In genomic region chr19:14553939-14554243, GRCh38 we compare ENCODE assay signal across 18 cellular contexts. TPM values are rescaled to one million over a fixed set of nuclear protein-coding genes. Genes with fewer than 3 reads are reported as not detected.
DNase-seq lines count a peak whose midpoint lies in the region; ATAC-seq, FAIRE-seq and TF ChIP-seq lines count a peak whose summit lies in the region.
"Had no signal": no experiment of that assay in that cellular context is flagged by ENCODE, and none has a peak within 500 bp of the region (broad histone marks: within the 10 kb centered on the region; RNA-seq: fewer than 3 reads in every experiment).

No MANE protein-coding gene starts in this region.

- H3K27ac Mint-ChIP-seq in H9 (peak overlapping the region in 2 of 3 experiments; percentile 80 to 85; a peak in 4 of 7 replicates), neural progenitor cell (no peak overlapping the region)
- H3K27ac Mint-ChIP-seq: activated B cell treated with CpG ODN at 0.5 μM for 24 hours had no signal

- H3K27me3 ChIP-seq in H9 (ENCODE audit: insufficient read depth, low read length): no peaks in the 10 kb centered on the region
- H3K27me3 ChIP-seq in H1 (replicated peaks in 1 of 4; ENCODE audit: control insufficient read depth in 3 of 4, extremely low read depth in 1 of 4, insufficient read depth in 3 of 4, low read length in 3 of 4): no peaks in the 10 kb centered on the region
- no peaks in the 10 kb centered on the region for H3K27me3 ChIP-seq in neural progenitor cell

- no peak overlapping the region for H3K14ac ChIP-seq in H9 (ENCODE audit: insufficient read depth, low read length)
- H3K14ac ChIP-seq in H1 (ENCODE audit: insufficient read length): no peak overlapping the region

- no peak overlapping the region for H3K4me3 ChIP-seq in H1 (ENCODE audit: extremely low read depth in 1 of 4, insufficient read depth in 2 of 4, low read depth in 3 of 4, low read length in 4 of 4)
- no peak overlapping the region for H3K4me3 ChIP-seq in neural progenitor cell
- H3K4me3 ChIP-seq: coronary artery had no signal

- no peaks in the 10 kb centered on the region for H3K9me3 Mint-ChIP-seq in H9
- H3K9me3 Mint-ChIP-seq in neural progenitor cell: no peaks in the 10 kb centered on the region
- H3K9me3 Mint-ChIP-seq: activated B cell treated with CpG ODN at 0.5 μM for 24 hours; activated T-cell treated with anti-CD3 and anti-CD28 coated beads, Interleukin-2, amount 50 U/mL, for 4 hours; natural killer cell treated with Interleukin-12 subunit alpha and Interleukin-12 subunit beta and Interleukin-15 and Interleukin-18, amount 100 ng/mL, for 72 hours; stimulated activated naive B cell treated with anti-CD40 and anti-IgM and Interleukin-4, amounts not matched to agents 10 μg/mL and 1 μg/mL and 100 μg/mL, for 72 hours had no signal

- POLR2A ChIA-PET in H1 (lab: Charles Lee; ENCODE audit: partially characterized antibody): interaction anchor here (0.6 to 1.7 kb wide), 4 partner anchors 18 to 163 kb away, joined by 3 to 4 read pairs (median 4); no protein-coding TSS in a partner anchor

- H3K79me1 ChIP-seq in H9 (ENCODE audit: insufficient read depth, low read depth, low read length, poor library complexity, severe bottlenecking) (peaks cover 2% of the 10 kb centered on the region), H1 (ENCODE audit: low read depth, low read length) (peaks cover 12% of the 10 kb centered on the region)

- no peaks in the 10 kb centered on the region for H4K20me1 ChIP-seq in H9 (ENCODE audit: control insufficient read depth, insufficient read depth, insufficient read length)
- peaks cover 7 to 16% of the 10 kb centered on the region in 2 experiments for H4K20me1 ChIP-seq in H1 (replicated peaks in 1 of 2; ENCODE audit: control insufficient read depth in 1 of 2, insufficient read depth in 2 of 2, low read length in 2 of 2)
- peaks cover 80% of the 10 kb centered on the region for H4K20me1 ChIP-seq in neural progenitor cell (ENCODE audit: low read depth)

- H3K9ac ChIP-seq in H9 (ENCODE audit: extremely low read depth, insufficient read length, low read length): no peak overlapping the region
- H3K9ac ChIP-seq in H1 (replicated peaks in 1 of 4; ENCODE audit: extremely low read depth in 1 of 4, low read depth in 3 of 4, low read length in 3 of 4): peak overlapping the region in 1 of 4 experiments; percentile 32; a peak in 1 of 7 replicates
- no peak overlapping the region for H3K9ac ChIP-seq in neural progenitor cell
- H3K9ac ChIP-seq: KMS-11 had no signal

- no peaks in the 10 kb centered on the region for H3K9me3 ChIP-seq in H9 (ENCODE audit: control insufficient read depth, low read depth, low read length)
- H3K9me3 ChIP-seq in H1 (ENCODE audit: insufficient read depth in 2 of 2, low read depth in 1 of 2, low read length in 1 of 2): no peaks in the 10 kb centered on the region
- H3K9me3 ChIP-seq in neural progenitor cell (ENCODE audit: low read depth): no peaks in the 10 kb centered on the region

- H3K23ac ChIP-seq in H9 (ENCODE audit: insufficient read length, low read depth, low read length) (no peak overlapping the region), H1 (ENCODE audit: insufficient read length) (no peak overlapping the region)

- no peak overlapping the region for H2AK5ac ChIP-seq in H9 (ENCODE audit: insufficient read length, low read length)
- no peak overlapping the region for H2AK5ac ChIP-seq in H1 (ENCODE audit: low read depth, low read length)

- H3K18ac ChIP-seq in H9 (ENCODE audit: insufficient read length, low read depth, low read length) (no peak overlapping the region), H1 (ENCODE audit: extremely low read depth, low read length) (no peak overlapping the region)

- H3K4me1 Mint-ChIP-seq in H9: peaks cover 23 to 34% of the 10 kb centered on the region in 2 experiments
- H3K4me1 Mint-ChIP-seq in neural progenitor cell: peaks cover 23% of the 10 kb centered on the region

- H2AFZ ChIP-seq in H9 (ENCODE audit: low read length): no peak overlapping the region
- no peak overlapping the region for H2AFZ ChIP-seq in H1 (ENCODE audit: low read length)
- no peak overlapping the region for H2AFZ ChIP-seq in neural progenitor cell (replicated peaks)

- FAIRE-seq in H1 (lab: Jason Lieb, UNC): no peak
- FAIRE-seq: astrocyte had no signal

- H4K5ac ChIP-seq in H9 (ENCODE audit: insufficient read length, low read depth, low read length): no peak overlapping the region
- H4K5ac ChIP-seq in H1 (ENCODE audit: insufficient read length, low read depth, low read length): no peak overlapping the region

- H3F3A ChIP-seq in neural progenitor cell (ENCODE audit: low read depth): peaks cover 17% of the 10 kb centered on the region

- H2BK20ac ChIP-seq in H9 (ENCODE audit: low read depth, low read length, poor library complexity, severe bottlenecking) (no peak overlapping the region), H1 (ENCODE audit: low read length) (no peak overlapping the region)

- no peak for TF ChIP-seq RAD21 in H1 (IDR thresholded peaks at IDR 0.05 in 1 of 2, conservative IDR thresholded peaks at IDR 0.05 in 1 of 2; ENCODE audit: low read depth in 2 of 2, low read length in 2 of 2)

- no peak overlapping the region for H4K91ac ChIP-seq in H9 (ENCODE audit: insufficient read length, low read depth, low read length)
- H4K91ac ChIP-seq in H1 (replicated peaks; ENCODE audit: insufficient read length, low read length): no peak overlapping the region

- no peaks in the 10 kb centered on the region; the same call in 1 of the 2 replicates for H3K79me2 ChIP-seq in H9 (ENCODE audit: insufficient read depth, low read length)
- H3K79me2 ChIP-seq in H1 (ENCODE audit: control insufficient read depth in 1 of 2, insufficient read depth in 2 of 2, low read length in 2 of 2): peaks cover 0 to 19% of the 10 kb centered on the region in 2 experiments; a peak in 1 of 4 replicates
- peaks cover 81% of the 10 kb centered on the region for H3K79me2 ChIP-seq in neural progenitor cell (ENCODE audit: low read depth)

- H3K4ac ChIP-seq in H9 (ENCODE audit: low read depth, low read length): no peak overlapping the region
- no peak overlapping the region for H3K4ac ChIP-seq in H1 (replicated peaks; ENCODE audit: insufficient read length, low read depth, low read length)

- H2BK5ac ChIP-seq in H9 (ENCODE audit: insufficient read length, low read length) (no peak overlapping the region), H1 (ENCODE audit: low read depth, low read length) (no peak overlapping the region; the same call in 1 of the 2 replicates)

- 0 out of 2 replicates have a peak overlapping the region, but pooled peaks have one; percentile 25 for H3K27ac ChIP-seq in 22Rv1
- H3K27ac ChIP-seq in H9 (ENCODE audit: insufficient read length, low read depth, low read length): no peak overlapping the region
- H3K27ac ChIP-seq in H1 (ENCODE audit: low read depth, low read length): 0 out of 2 replicates have a peak overlapping the region, but pooled peaks have one; percentile 52
- H3K27ac ChIP-seq in neural progenitor cell: no peak overlapping the region
- H3K27ac ChIP-seq: coronary artery, KMS-11 had no signal

- no peak for TF ChIP-seq EP300 in H1 (IDR thresholded peaks at IDR 0.05; ENCODE audit: borderline replicate concordance in 1 of 2, low read depth in 2 of 2, low read length in 2 of 2)

- H3K4me2 ChIP-seq in H9 (ENCODE audit: insufficient read depth, insufficient read length, low read length): no peak overlapping the region
- H3K4me2 ChIP-seq in H1 (ENCODE audit: insufficient read depth in 1 of 2, low read depth in 2 of 2, low read length in 2 of 2): no peak overlapping the region
- no peak overlapping the region for H3K4me2 ChIP-seq in neural progenitor cell
- H3K4me2 ChIP-seq: KMS-11 had no signal

- no peak overlapping the region for H3K56ac ChIP-seq in H9 (ENCODE audit: insufficient read length, low read depth, low read length)
- H3K56ac ChIP-seq in H1 (replicated peaks; ENCODE audit: insufficient read length, low read depth, low read length): no peak overlapping the region

- H2BK12ac ChIP-seq in H9 (ENCODE audit: insufficient read length, low read depth, low read length) (no peak overlapping the region), H1 (ENCODE audit: low read depth, low read length) (no peak overlapping the region)

- H3K36me3 ChIP-seq in H1 (ENCODE audit: control insufficient read depth in 2 of 4, insufficient read depth in 4 of 4, low read length in 3 of 4): no peaks in the 10 kb centered on the region
- no peaks in the 10 kb centered on the region for H3K36me3 ChIP-seq in neural progenitor cell

- no CpG with 5 or more reads among the region's 9 CpGs for WGBS in H9 (ENCODE audit: extremely low coverage, insufficient read length, low lambda C conversion rate)
- 97% methylated on average over 9 of the region's 9 CpGs; no CpG with 5 or more reads in 1 of the 2 experiments for WGBS in H1 (ENCODE audit: extremely low coverage in 1 of 2, insufficient coverage in 1 of 2, insufficient read length in 1 of 2, insufficient replicate concordance in 2 of 2, low coverage in 1 of 2, low lambda C conversion rate in 2 of 2, missing lambda C conversion rate in 1 of 2), 2 experiments

- H3T11ph ChIP-seq in H9 (ENCODE audit: low read length): no peak overlapping the region

- peaks cover 3% of the 10 kb centered on the region for H3K23me2 ChIP-seq in H9 (ENCODE audit: insufficient read length, low read depth, low read length, poor library complexity, severe bottlenecking)
- H3K23me2 ChIP-seq in H1 (ENCODE audit: low read depth, low read length): no peaks in the 10 kb centered on the region

- H2BK15ac ChIP-seq in H9 (ENCODE audit: low read depth, low read length) (no peak overlapping the region), H1 (ENCODE audit: low read length) (no peak overlapping the region)

- TF ChIP-seq CTCF in 22Rv1 (IDR thresholded peaks at IDR 0.05) (no peak), H9 (conservative IDR thresholded peaks at IDR 0.05) (no peak), H1 (IDR thresholded peaks at IDR 0.05; ENCODE audit: control extremely low read depth in 1 of 3, insufficient read depth in 1 of 3, low read depth in 1 of 3, low read length in 3 of 3) (no peak), neural progenitor cell (IDR thresholded peaks at IDR 0.05) (no peak)

- H3K27me3 Mint-ChIP-seq in H9 (ENCODE audit: low read depth) (no peaks in the 10 kb centered on the region), neural progenitor cell (ENCODE audit: insufficient read depth, low read depth) (no peaks in the 10 kb centered on the region)
- H3K27me3 Mint-ChIP-seq: activated B cell treated with CpG ODN at 0.5 μM for 24 hours; natural killer cell treated with Interleukin-12 subunit alpha and Interleukin-12 subunit beta and Interleukin-15 and Interleukin-18, amount 100 ng/mL, for 72 hours; stimulated activated naive B cell treated with anti-CD40 and anti-IgM and Interleukin-4, amounts not matched to agents 10 μg/mL and 1 μg/mL and 100 μg/mL, for 72 hours had no signal

- H3K36me3 Mint-ChIP-seq in H9 (ENCODE audit: insufficient read depth in 1 of 3, low read depth in 3 of 3): peaks cover under 1 to 4% (median 2%) of the 10 kb centered on the region in 3 experiments; a peak in 6 of 7 replicates
- peaks cover 4% of the 10 kb centered on the region for H3K36me3 Mint-ChIP-seq in neural progenitor cell
- H3K36me3 Mint-ChIP-seq: natural killer cell treated with Interleukin-12 subunit alpha and Interleukin-12 subunit beta and Interleukin-15 and Interleukin-18, amount 100 ng/mL, for 72 hours had no signal

- H2BK120ac ChIP-seq in H9 (ENCODE audit: low read depth, low read length, poor library complexity, severe bottlenecking) (no peak overlapping the region), H1 (replicated peaks; ENCODE audit: low read depth, low read length) (no peak overlapping the region)

- DNase-seq in H9: no peak
- no peak for DNase-seq in H1 (ENCODE audit: low read depth in 1 of 2, low spot score in 2 of 2)
- no peak for DNase-seq in neural progenitor cell (ENCODE audit: low spot score)
- DNase-seq in A172 (ENCODE audit: low spot score): no peak
- no peak for DNase-seq in retina
- DNase-seq in HPDE6-E6E7 (ENCODE audit: extremely low spot score): no peak
- DNase-seq: activated B cell treated with CpG ODN at 0.5 μM for 24 hours; activated T-cell treated with anti-CD3 and anti-CD28 coated beads, Interleukin-2, amount 50 U/mL, for 4 hours; left ventricle myocardium superior; NCI-H1436 treated with DMSO at 0.1 percent for 48 hours; stimulated activated naive B cell treated with anti-CD40 and anti-IgM and Interleukin-4, amounts not matched to agents 10 μg/mL and 1 μg/mL and 100 μg/mL, for 72 hours had no signal

- no peak for ATAC-seq in GM21526 (IDR thresholded peaks at IDR 0.05; ENCODE audit: low FRiP score, unreplicated experiment)
- ATAC-seq: activated T-cell treated with anti-CD3 and anti-CD28 coated beads, Interleukin-2, amount 50 U/mL, for 4 hours; left ventricle myocardium superior; natural killer cell treated with Interleukin-12 subunit alpha and Interleukin-12 subunit beta and Interleukin-15 and Interleukin-18, amount 100 ng/mL, for 72 hours; stimulated activated naive B cell treated with anti-CD40 and anti-IgM and Interleukin-4, amounts not matched to agents 10 μg/mL and 1 μg/mL and 100 μg/mL, for 72 hours had no signal

- H3K4me1 ChIP-seq in H9 (ENCODE audit: insufficient read depth, low read length) (no peaks in the 10 kb centered on the region; the same call in 1 of the 2 replicates), H1 (replicated peaks in 1 of 4; ENCODE audit: control insufficient read depth in 3 of 4, insufficient read depth in 4 of 4, low read length in 3 of 4) (peaks cover 0 to 12% (median 8%) of the 10 kb centered on the region in 4 experiments; a peak in 6 of 7 replicates), neural progenitor cell (peaks cover 2% of the 10 kb centered on the region)

- no peak overlapping the region for H4K8ac ChIP-seq in H9 (replicated peaks; ENCODE audit: insufficient read length, low read depth, low read length)
- H4K8ac ChIP-seq in H1 (ENCODE audit: extremely low read depth, insufficient read depth, low read length): peak overlapping the region; percentile 46; the same call in 1 of the 2 replicates

- CTCF ChIA-PET in H1 (lab: Charles Lee; ENCODE audit: partially characterized antibody): interaction anchor here (0.5 to 6.3 kb wide), 15 partner anchors 8 to 143 kb away, joined by 3 to 47 read pairs (median 3); partner anchors contain the start of gene NDUFB7

- no peak for TF ChIP-seq POLR2A in H1 (IDR thresholded peaks at IDR 0.05; ENCODE audit: control extremely low read depth in 1 of 2, low read depth in 2 of 2, low read length in 2 of 2)

- no peak overlapping the region for H3K4me3 Mint-ChIP-seq in H9
- H3K4me3 Mint-ChIP-seq in neural progenitor cell: peak overlapping the region; percentile 39
- H3K4me3 Mint-ChIP-seq: activated B cell treated with CpG ODN at 0.5 μM for 24 hours; activated T-cell treated with anti-CD3 and anti-CD28 coated beads, Interleukin-2, amount 50 U/mL, for 4 hours; natural killer cell treated with Interleukin-12 subunit alpha and Interleukin-12 subunit beta and Interleukin-15 and Interleukin-18, amount 100 ng/mL, for 72 hours; stimulated activated naive B cell treated with anti-CD40 and anti-IgM and Interleukin-4, amounts not matched to agents 10 μg/mL and 1 μg/mL and 100 μg/mL, for 72 hours had no signal

RNA-seq across cellular contexts. Expression of gene NDUFB7, which starts 18.0 kb away (rescaled TPM):
- total RNA-seq in H9 (2021) (155 and 161 TPM in 2 replicates), neural progenitor cell (ENCODE audit: low replicate concordance) (38.0 and 177 TPM in 2 replicates)
- total RNA-seq in H1 (2021; fragmentation: NEBNext Ultra II Directional; extraction: Animal tissue kit (Norgen Biotek cat#: 25700)): 151 and 161 TPM in 2 replicates
- polyA plus RNA-seq in H1 (2011; rRNA removed): 740 and 777 TPM in 2 replicates
- 516 TPM for polyA plus RNA-seq in H1 (2011; cell fraction: cytosol; rRNA removed)
- 409 TPM for polyA plus RNA-seq in H1 (2011; cell fraction: nucleus; rRNA removed)
- polyA plus RNA-seq in H1 (2012, experiment 1 of 2): 92.3 to 278 TPM (median 228 TPM) in 4 replicates
- polyA plus RNA-seq in H1 (2012, experiment 2 of 2): 239 TPM
- polyA plus RNA-seq in H1 (2013, experiment 1 of 2): 244 TPM
- 241 TPM for polyA plus RNA-seq in H1 (2013, experiment 2 of 2)
- 37.4 and 68.2 TPM in 2 replicates for polyA minus RNA-seq in H1 (2011; rRNA and poly(A)+ RNA removed)
- 113 TPM for polyA minus RNA-seq in H1 (2011; cell fraction: cytosol; rRNA and poly(A)+ RNA removed)
- polyA minus RNA-seq in H1 (2011; cell fraction: nucleus; rRNA and poly(A)+ RNA removed): 93.4 TPM
- total RNA-seq in A172 (2014; rRNA removed; shearing (Covaris generic)): 340 and 446 TPM in 2 replicates

RNA-seq across cellular contexts. Expression of gene TECR, which starts 24.5 kb away (rescaled TPM):
- total RNA-seq in H9 (2021) (162 and 164 TPM in 2 replicates), neural progenitor cell (ENCODE audit: low replicate concordance) (41.9 and 96.4 TPM in 2 replicates)
- 172 and 179 TPM in 2 replicates for total RNA-seq in H1 (2021; fragmentation: NEBNext Ultra II Directional; extraction: Animal tissue kit (Norgen Biotek cat#: 25700))
- polyA plus RNA-seq in H1 (2011; rRNA removed): 405 and 439 TPM in 2 replicates
- polyA plus RNA-seq in H1 (2011; cell fraction: cytosol; rRNA removed): 162 TPM
- 283 TPM for polyA plus RNA-seq in H1 (2011; cell fraction: nucleus; rRNA removed)
- polyA plus RNA-seq in H1 (2012, experiment 1 of 2): 145 to 221 TPM (median 207 TPM) in 4 replicates
- polyA plus RNA-seq in H1 (2012, experiment 2 of 2): 342 TPM
- 342 TPM for polyA plus RNA-seq in H1 (2013, experiment 1 of 2)
- polyA plus RNA-seq in H1 (2013, experiment 2 of 2): 367 TPM
- 119 and 162 TPM in 2 replicates for polyA minus RNA-seq in H1 (2011; rRNA and poly(A)+ RNA removed)
- 154 TPM for polyA minus RNA-seq in H1 (2011; cell fraction: cytosol; rRNA and poly(A)+ RNA removed)
- polyA minus RNA-seq in H1 (2011; cell fraction: nucleus; rRNA and poly(A)+ RNA removed): 83.2 TPM
- total RNA-seq in A172 (2014; rRNA removed; shearing (Covaris generic)): 69.6 and 81.8 TPM in 2 replicates

RNA-seq across cellular contexts. Expression of gene CLEC17A, which starts 29.0 kb away (rescaled TPM):
- total RNA-seq in H9 (2021): not detected in 2 replicates
- not detected in 2 replicates for total RNA-seq in H1 (2021; fragmentation: NEBNext Ultra II Directional; extraction: Animal tissue kit (Norgen Biotek cat#: 25700))
- polyA plus RNA-seq in H1 (2011; rRNA removed): not detected in 2 replicates
- polyA plus RNA-seq in H1 (2011; cell fraction: cytosol; rRNA removed): not detected
- polyA plus RNA-seq in H1 (2011; cell fraction: nucleus; rRNA removed): not detected
- polyA plus RNA-seq in H1 (2012, experiment 1 of 2): not detected in 4 replicates
- not detected for polyA plus RNA-seq in H1 (2012, experiment 2 of 2)
- polyA plus RNA-seq in H1 (2013, experiment 1 of 2): 0.04 TPM
- 0.09 TPM for polyA plus RNA-seq in H1 (2013, experiment 2 of 2)
- not detected in 2 replicates for polyA minus RNA-seq in H1 (2011; rRNA and poly(A)+ RNA removed)
- polyA minus RNA-seq in H1 (2011; cell fraction: cytosol; rRNA and poly(A)+ RNA removed): not detected
- polyA minus RNA-seq in H1 (2011; cell fraction: nucleus; rRNA and poly(A)+ RNA removed): not detected
- total RNA-seq in neural progenitor cell (ENCODE audit: low replicate concordance): 0.31 TPM in 1 of 2 replicates, not detected in the other
- total RNA-seq in A172 (2014; rRNA removed; shearing (Covaris generic)): not detected in 2 replicates
- total RNA-seq: H4, left ventricle myocardium superior had no signal

RNA-seq across cellular contexts. Expression of gene DNAJB1, which starts 35.7 kb away (rescaled TPM):
- total RNA-seq in H9 (2021): 77.7 and 87.0 TPM in 2 replicates
- 62.6 and 62.9 TPM in 2 replicates for total RNA-seq in H1 (2021; fragmentation: NEBNext Ultra II Directional; extraction: Animal tissue kit (Norgen Biotek cat#: 25700))
- polyA plus RNA-seq in H1 (2011; rRNA removed): 51.7 and 64.3 TPM in 2 replicates
- polyA plus RNA-seq in H1 (2011; cell fraction: cytosol; rRNA removed): 47.3 TPM
- 42.9 TPM for polyA plus RNA-seq in H1 (2011; cell fraction: nucleus; rRNA removed)
- 50.1 to 59.1 TPM (median 56.6 TPM) in 4 replicates for polyA plus RNA-seq in H1 (2012, experiment 1 of 2)
- 62.1 TPM for polyA plus RNA-seq in H1 (2012, experiment 2 of 2)
- polyA plus RNA-seq in H1 (2013, experiment 1 of 2): 29.4 TPM
- 31.6 TPM for polyA plus RNA-seq in H1 (2013, experiment 2 of 2)
- 52.8 and 55.7 TPM in 2 replicates for polyA minus RNA-seq in H1 (2011; rRNA and poly(A)+ RNA removed)
- 23.5 TPM for polyA minus RNA-seq in H1 (2011; cell fraction: cytosol; rRNA and poly(A)+ RNA removed)
- polyA minus RNA-seq in H1 (2011; cell fraction: nucleus; rRNA and poly(A)+ RNA removed): 28.5 TPM
- 61.4 and 61.9 TPM in 2 replicates for total RNA-seq in neural progenitor cell (ENCODE audit: low replicate concordance)
- total RNA-seq in A172 (2014; rRNA removed; shearing (Covaris generic)): 216 and 229 TPM in 2 replicates

RNA-seq across cellular contexts. Expression of gene GIPC1, which starts 58.0 kb away (rescaled TPM):
- total RNA-seq in H9 (2021) (70.6 and 75.0 TPM in 2 replicates), neural progenitor cell (ENCODE audit: low replicate concordance) (23.6 and 83.6 TPM in 2 replicates)
- 65.6 and 68.3 TPM in 2 replicates for total RNA-seq in H1 (2021; fragmentation: NEBNext Ultra II Directional; extraction: Animal tissue kit (Norgen Biotek cat#: 25700))
- 72.0 and 100 TPM in 2 replicates for polyA plus RNA-seq in H1 (2011; rRNA removed)
- 73.9 TPM for polyA plus RNA-seq in H1 (2011; cell fraction: cytosol; rRNA removed)
- 71.2 TPM for polyA plus RNA-seq in H1 (2011; cell fraction: nucleus; rRNA removed)
- polyA plus RNA-seq in H1 (2012, experiment 1 of 2): 54.1 to 70.0 TPM (median 66.3 TPM) in 4 replicates
- polyA plus RNA-seq in H1 (2012, experiment 2 of 2): 58.6 TPM
- polyA plus RNA-seq in H1 (2013, experiment 1 of 2): 52.3 TPM
- polyA plus RNA-seq in H1 (2013, experiment 2 of 2): 54.4 TPM
- 17.8 and 21.8 TPM in 2 replicates for polyA minus RNA-seq in H1 (2011; rRNA and poly(A)+ RNA removed)
- polyA minus RNA-seq in H1 (2011; cell fraction: cytosol; rRNA and poly(A)+ RNA removed): 52.3 TPM
- 27.4 TPM for polyA minus RNA-seq in H1 (2011; cell fraction: nucleus; rRNA and poly(A)+ RNA removed)
- total RNA-seq in A172 (2014; rRNA removed; shearing (Covaris generic)): 302 and 408 TPM in 2 replicates

Comparison
In these comparisons a context has a peak if more than half of its experiments do, and no peak if none do; other contexts are left out.
1. H3K27ac ChIP-seq: peak in 22Rv1 (single experiment) and H1 (single experiment); none in H9 (single experiment) and neural progenitor cell (single experiment).